8 cellular contexts compared by ENCODE assay signal in the genomic region with DNA sequence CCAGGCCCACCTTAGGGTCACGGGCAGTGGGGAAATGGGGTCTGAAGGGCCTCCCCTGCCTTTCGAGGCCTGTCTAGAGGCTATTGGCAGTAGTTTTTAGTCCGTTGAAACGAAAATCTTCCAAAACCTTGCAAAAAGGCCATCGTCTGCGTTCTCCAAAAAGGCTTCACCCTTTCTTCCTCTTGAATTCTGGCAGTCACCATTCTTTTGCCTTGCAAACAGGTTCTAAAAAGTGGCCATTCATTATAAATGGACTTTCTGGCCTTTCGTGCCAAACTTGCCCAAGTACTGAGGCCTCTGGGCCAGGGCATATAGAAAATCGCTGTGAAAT. TPM values are rescaled to one million over a fixed set of nuclear protein-coding genes. Genes with fewer than 3 reads are reported as not detected.
DNase-seq lines count a peak whose midpoint lies in the region; ATAC-seq, FAIRE-seq and TF ChIP-seq lines count a peak whose summit lies in the region.

No MANE protein-coding gene starts in this region.

- POLR2A ChIA-PET in CD8-positive, alpha-beta T cell (lab: Charles Lee) = interaction anchor here (1.0 to 2.0 kb wide), 5 partner anchors 12 to 430 kb away, joined by 3 to 13 read pairs (median 7); a partner anchor contains a TSS

- H3K27me3 ChIP-seq in CD8-positive, alpha-beta T cell (ENCODE audit: insufficient read depth, low read length) = no peaks in the 10 kb centered on the region
- H3K27me3 ChIP-seq in KMS-11 (ENCODE audit: insufficient read depth, low read depth) (no peaks in the 10 kb centered on the region), parathyroid adenoma (ENCODE audit: control insufficient read depth, insufficient read depth, low read length) (no peaks in the 10 kb centered on the region), thyroid gland (no peaks in the 10 kb centered on the region)

- no peaks in the 10 kb centered on the region for H3K27me3 Mint-ChIP-seq in CD8-positive, alpha-beta T cell (ENCODE audit: low read depth)
- no peaks in the 10 kb centered on the region for H3K27me3 Mint-ChIP-seq in effector memory CD8-positive, alpha-beta T cell

- peaks cover 18% of the 10 kb centered on the region for H3K4me1 ChIP-seq in CD8-positive, alpha-beta T cell (ENCODE audit: insufficient read depth, low read length)
- peaks cover 12% of the 10 kb centered on the region for H3K4me1 ChIP-seq in KMS-11 (ENCODE audit: low read depth, poor library complexity, severe bottlenecking)
- H3K4me1 ChIP-seq in parathyroid adenoma = no peaks in the 10 kb centered on the region
- H3K4me1 ChIP-seq in thyroid gland = peaks cover 5 to 7% of the 10 kb centered on the region in 2 donors

- no peak for TF ChIP-seq CTCF in CD8-positive, alpha-beta T cell (IDR thresholded peaks at IDR 0.05)
- TF ChIP-seq CTCF in KMS-11 (conservative IDR thresholded peaks at IDR 0.05; ENCODE audit: low read depth, low read length) (no peak), parathyroid adenoma (IDR thresholded peaks at IDR 0.05) (no peak), thyroid gland (IDR thresholded peaks at IDR 0.05) (no peak)

- ATAC-seq in CD8-positive, alpha-beta T cell = no peak
- ATAC-seq in effector memory CD8-positive, alpha-beta T cell (replicated peaks) = no peak

- peak overlapping the region; percentile 36; the same call in 1 of the 2 replicates for H2AFZ ChIP-seq in KMS-11 (ENCODE audit: low read depth)
- peak overlapping the region; percentile 71 for H2AFZ ChIP-seq in parathyroid adenoma

- H3K9me3 ChIP-seq in CD8-positive, alpha-beta T cell (ENCODE audit: low read length) = peaks cover 3% of the 10 kb centered on the region
- no peaks in the 10 kb centered on the region for H3K9me3 ChIP-seq in parathyroid adenoma (ENCODE audit: control insufficient read depth, low read length)
- H3K9me3 ChIP-seq in thyroid gland = no peaks in the 10 kb centered on the region

- TF ChIP-seq POLR2A in thyroid gland (IDR thresholded peaks at IDR 0.05) = no peak

- H3K27ac ChIP-seq in CD8-positive, alpha-beta T cell (ENCODE audit: low read depth, low read length) = no peak overlapping the region
- no peak overlapping the region for H3K27ac ChIP-seq in KMS-11
- H3K27ac ChIP-seq in parathyroid adenoma = peak overlapping the region; percentile 63
- H3K27ac ChIP-seq in thyroid gland = peak overlapping the region in 1 of 3 donors; percentile 57

- peak overlapping the region; percentile 55 for H3K27ac Mint-ChIP-seq in CD8-positive, alpha-beta T cell
- H3K27ac Mint-ChIP-seq in effector memory CD8-positive, alpha-beta T cell = peak overlapping the region in 1 of 2 donors; percentile 56

- no peaks in the 10 kb centered on the region for H3K79me2 ChIP-seq in KMS-11 (ENCODE audit: insufficient read depth, low read depth)
- H3K79me2 ChIP-seq in parathyroid adenoma = no peaks in the 10 kb centered on the region

- no peaks in the 10 kb centered on the region for H3K9me3 Mint-ChIP-seq in CD8-positive, alpha-beta T cell
- no peaks in the 10 kb centered on the region for H3K9me3 Mint-ChIP-seq in effector memory CD8-positive, alpha-beta T cell

- peak overlapping the region; percentile 29 for H3K4me3 ChIP-seq in CD8-positive, alpha-beta T cell (ENCODE audit: low read depth, low read length)
- no peak overlapping the region for H3K4me3 ChIP-seq in KMS-11 (IDR thresholded peaks at IDR 0.05; ENCODE audit: insufficient read depth, low read depth, low read length)
- H3K4me3 ChIP-seq in parathyroid adenoma (ENCODE audit: low read depth, low read length) = peak overlapping the region; percentile 1
- H3K4me3 ChIP-seq in thyroid gland (replicated peaks in 1 of 3) = peak overlapping the region in 1 of 3 donors; percentile 11

- H3K4me2 ChIP-seq in KMS-11 = peak overlapping the region; percentile 11; the same call in 1 of the 2 replicates
- H3K4me2 ChIP-seq in parathyroid adenoma (ENCODE audit: low read length) = peak overlapping the region; percentile 51

- CTCF ChIA-PET in CD8-positive, alpha-beta T cell (lab: Charles Lee) = no interaction called here

- intact Hi-C loops in CD8-positive, alpha-beta T cell (cut with DNase I, micrococcal nuclease) = loop anchor here (1.0 to 10.0 kb wide), 10 partner anchors 18 to 1797 kb away; a partner anchor contains a TSS
- intact Hi-C loops in thyroid gland (cut with DNase I) = no loop called here

- H3K9ac ChIP-seq in KMS-11 (no peak overlapping the region), parathyroid adenoma (no peak overlapping the region)

- H3K4me1 Mint-ChIP-seq in CD8-positive, alpha-beta T cell (ENCODE audit: low read depth) = peaks cover 30% of the 10 kb centered on the region
- peaks cover 13 to 25% of the 10 kb centered on the region in 2 donors for H3K4me1 Mint-ChIP-seq in effector memory CD8-positive, alpha-beta T cell (ENCODE audit: low read depth in 2 of 2)

- H3K4me3 Mint-ChIP-seq in CD8-positive, alpha-beta T cell = peak overlapping the region; percentile 40
- peak overlapping the region; percentile 29 to 53 for H3K4me3 Mint-ChIP-seq in effector memory CD8-positive, alpha-beta T cell

- peaks cover 29% of the 10 kb centered on the region for H3K36me3 Mint-ChIP-seq in CD8-positive, alpha-beta T cell
- H3K36me3 Mint-ChIP-seq in effector memory CD8-positive, alpha-beta T cell (ENCODE audit: insufficient read depth) = peaks cover 37% of the 10 kb centered on the region

- 24 to 28% methylated on average over 7 to 8 of the region's 8 CpGs for WGBS in thyroid gland, 2 donors

- no peaks in the 10 kb centered on the region for H4K20me1 ChIP-seq in KMS-11 (ENCODE audit: insufficient read depth)

- no peak for DNase-seq in CD8-positive, alpha-beta T cell
- DNase-seq in effector memory CD8-positive, alpha-beta T cell = no peak
- DNase-seq in HPDE6-E6E7 (ENCODE audit: extremely low spot score) (no peak), HTR-8/SVneo (ENCODE audit: insufficient read length, low spot score) (no peak), NCI-H2081 treated with DMSO at 0.1 percent for 48 hours (lab: John Stamatoyannopoulos, UW) (no peak), thyroid gland (no peak)

- H3K36me3 ChIP-seq in CD8-positive, alpha-beta T cell (ENCODE audit: insufficient read depth, low read length) = peaks cover 14% of the 10 kb centered on the region
- H3K36me3 ChIP-seq in KMS-11 (ENCODE audit: insufficient read depth) (no peaks in the 10 kb centered on the region), parathyroid adenoma (ENCODE audit: control insufficient read depth, insufficient read depth, low read length) (no peaks in the 10 kb centered on the region), thyroid gland (peaks cover 13% of the 10 kb centered on the region in 2 donors)

- FAIRE-seq in HTR-8/SVneo (lab: Jason Lieb, UNC) = no peak

RNA-seq across cellular contexts. Expression of a gene that starts 0.4 kb away (rescaled TPM):
- 10 to 100 TPM; 12.7 to 13.7 TPM for total RNA-seq in CD8-positive, alpha-beta T cell
- total RNA-seq in thyroid gland = 10 to 100 TPM; 22.8 to 58.6 (median 26.6) TPM
